In genomic region chr1:201739492-201740085, GRCh38 we compare ENCODE assay signal across 7 cellular contexts.
A peak's percentile ranks its signal among the peaks of the same experiment; 100 is the strongest.
DNase-seq lines count a peak whose midpoint lies in the region; ATAC-seq and TF ChIP-seq lines count a peak whose summit lies in the region.

No MANE protein-coding gene starts in this region.

- H3K9me3 ChIP-seq in left ventricle myocardium inferior (replicated peaks) (no peaks in the 10 kb centered on the region), prostate gland (no peaks in the 10 kb centered on the region)

- H3K4me3 ChIP-seq in left ventricle myocardium inferior (peak overlapping the region; percentile 84), prostate gland (peak overlapping the region; percentile 58 to 64), urinary bladder (ENCODE audit: low read depth, low read length) (peak overlapping the region; percentile 72)

- peak; percentile 56 for ATAC-seq in HG03342 (IDR thresholded peaks at IDR 0.05; ENCODE audit: unreplicated experiment)
- ATAC-seq in activated naive CD8-positive, alpha-beta T cell treated with anti-CD3 and anti-CD28 coated beads, Interleukin-2, amount 10 ng/mL, durations not matched to agents 7 days and 5 days (ENCODE audit: low read depth), result peak; percentile 93
- no peak for ATAC-seq in GM18520 (IDR thresholded peaks at IDR 0.05; ENCODE audit: unreplicated experiment)

- H3K27me3 Mint-ChIP-seq in activated naive CD8-positive, alpha-beta T cell treated with anti-CD3 and anti-CD28 coated beads, Interleukin-2, amount 10 ng/mL, durations not matched to agents 7 days and 5 days, result peaks cover 47% of the 10 kb centered on the region

- no peaks in the 10 kb centered on the region for H3K9me3 Mint-ChIP-seq in activated naive CD8-positive, alpha-beta T cell treated with anti-CD3 and anti-CD28 coated beads, Interleukin-2, amount 10 ng/mL, durations not matched to agents 7 days and 5 days

- intact Hi-C loops in left ventricle myocardium inferior (cut with micrococcal nuclease) (no loop called here), prostate gland (cut with DNase I) (no loop called here)

- H3K4me1 Mint-ChIP-seq in activated naive CD8-positive, alpha-beta T cell treated with anti-CD3 and anti-CD28 coated beads, Interleukin-2, amount 10 ng/mL, durations not matched to agents 7 days and 5 days, result peaks cover 14% of the 10 kb centered on the region

- CTCF ChIA-PET in RWPE1 (lab: Yijun Ruan, JAX), result interaction anchor here (0.6 to 1.9 kb wide), 7 partner anchors 17 to 210 kb away, joined by 3 to 12 read pairs (median 6); no protein-coding TSS in a partner anchor

- 3% methylated on average over 33 of the region's 38 CpGs for WGBS in prostate gland
- 13% methylated on average over 38 of the region's 38 CpGs for WGBS in urinary bladder

- peak; percentile 79 for DNase-seq in RWPE1 (ENCODE audit: low spot score)
- DNase-seq in activated naive CD8-positive, alpha-beta T cell treated with anti-CD3 and anti-CD28 coated beads, Interleukin-2, amount 10 ng/mL, durations not matched to agents 7 days and 5 days, result peak; percentile 54
- DNase-seq in left ventricle myocardium inferior, result peak; percentile 74
- DNase-seq in prostate gland (ENCODE audit: low spot score), result peak; percentile 39

- H3K36me3 Mint-ChIP-seq in activated naive CD8-positive, alpha-beta T cell treated with anti-CD3 and anti-CD28 coated beads, Interleukin-2, amount 10 ng/mL, durations not matched to agents 7 days and 5 days, result no peaks in the 10 kb centered on the region

- peaks cover 5% of the 10 kb centered on the region for H3K36me3 ChIP-seq in left ventricle myocardium inferior
- no peaks in the 10 kb centered on the region for H3K36me3 ChIP-seq in prostate gland
- H3K36me3 ChIP-seq in urinary bladder (ENCODE audit: insufficient read depth), result no peaks in the 10 kb centered on the region

- H3K27me3 ChIP-seq in left ventricle myocardium inferior (ENCODE audit: low read depth) (no peaks in the 10 kb centered on the region), prostate gland (replicated peaks; ENCODE audit: insufficient read depth) (no peaks in the 10 kb centered on the region)

- H3K4me3 Mint-ChIP-seq in activated naive CD8-positive, alpha-beta T cell treated with anti-CD3 and anti-CD28 coated beads, Interleukin-2, amount 10 ng/mL, durations not matched to agents 7 days and 5 days, result peak overlapping the region; percentile 85

- peak overlapping the region; percentile 25 for H3K27ac Mint-ChIP-seq in activated naive CD8-positive, alpha-beta T cell treated with anti-CD3 and anti-CD28 coated beads, Interleukin-2, amount 10 ng/mL, durations not matched to agents 7 days and 5 days

- no peak for TF ChIP-seq POLR2A in prostate gland (IDR thresholded peaks at IDR 0.05)

- POLR2A ChIA-PET in RWPE1 (lab: Yijun Ruan, JAX; ENCODE audit: low non-redundant PET), result no interaction called here
- POLR2A ChIA-PET in activated naive CD8-positive, alpha-beta T cell treated with anti-CD3 and anti-CD28 coated beads, Interleukin-2, amount 10 ng/mL, durations not matched to agents 7 days and 5 days (lab: Charles Lee), result interaction anchor here (0.6 kb wide), 1 partner anchor 213 kb away, joined by 4 read pairs; no protein-coding TSS in a partner anchor

- TF ChIP-seq CTCF in RWPE1 (conservative IDR thresholded peaks at IDR 0.05; ENCODE audit: low read depth), result no peak
- TF ChIP-seq CTCF in left ventricle myocardium inferior (IDR thresholded peaks at IDR 0.05; ENCODE audit: borderline replicate concordance), result peak; percentile 27
- TF ChIP-seq CTCF in prostate gland (IDR thresholded peaks at IDR 0.05), result no peak

- H3K27ac ChIP-seq in RWPE1 (peak overlapping the region; percentile 76), left ventricle myocardium inferior (replicated peaks) (peak overlapping the region; percentile 91), prostate gland (peak overlapping the region; percentile 64 to 73), urinary bladder (ENCODE audit: low read depth) (peak overlapping the region; percentile 63)

- H3K4me1 ChIP-seq in left ventricle myocardium inferior, result peaks cover 100% of the 10 kb centered on the region
- no peaks in the 10 kb centered on the region for H3K4me1 ChIP-seq in prostate gland (replicated peaks)
- no peaks in the 10 kb centered on the region for H3K4me1 ChIP-seq in urinary bladder (ENCODE audit: insufficient read depth)
